Comparison of ENCODE assay signal across 1 cellular context in the genomic region with DNA sequence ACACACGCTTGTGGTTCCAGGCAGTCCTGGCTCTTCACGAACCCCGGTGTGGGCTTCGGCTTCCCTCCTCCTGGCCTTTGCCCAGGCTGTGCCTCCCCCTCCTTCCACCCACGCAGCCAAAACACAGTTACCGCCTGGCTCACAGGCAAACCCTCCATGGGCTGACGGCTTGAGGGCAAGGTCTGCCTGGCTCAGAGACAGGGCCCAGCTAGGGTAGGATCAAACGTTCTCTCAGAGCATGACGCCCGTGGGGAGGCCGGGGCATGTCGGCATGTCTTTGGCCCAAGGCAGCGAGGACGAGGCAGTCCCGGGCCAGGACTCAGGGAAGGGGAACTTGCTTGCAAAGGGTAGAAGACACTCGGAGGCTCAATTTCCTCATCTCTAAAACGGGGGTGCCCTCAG.
A peak's percentile ranks its signal among the peaks of the same experiment; 100 is the strongest.
TF ChIP-seq lines count a peak whose summit lies in the region.

No MANE protein-coding gene starts in this region.

TF ChIP-seq in HepG2, 621 proteins besides CTCF, POLR2A, EP300 and RAD21 (continued from another document and continues in another):
- TF ChIP-seq PCBP1 (IDR thresholded peaks at IDR 0.05; ENCODE audit: borderline replicate concordance, low read depth, low read length) (0 out of 2 replicates have a peak, but pooled peaks have one; percentile 58), CEBPB (IDR thresholded peaks at IDR 0.05; ENCODE audit: borderline replicate concordance, low read depth, low read length) (no peak), BRD4 (CRISPR knock-in tag; IDR thresholded peaks at IDR 0.05) (peak; percentile 70; the same call in 1 of the 2 replicates), ZNF275 (CRISPR knock-in tag; IDR thresholded peaks at IDR 0.05; ENCODE audit: borderline replicate concordance) (no peak), MLXIP (CRISPR knock-in tag; IDR thresholded peaks at IDR 0.05; ENCODE audit: borderline replicate concordance) (no peak), SMARCE1 (IDR thresholded peaks at IDR 0.05; ENCODE audit: borderline replicate concordance) (no peak), ZNF460 (CRISPR knock-in tag; IDR thresholded peaks at IDR 0.05; ENCODE audit: borderline replicate concordance) (no peak), BRCA1 (CRISPR knock-in tag; IDR thresholded peaks at IDR 0.05) (no peak), THRA (CRISPR knock-in tag; IDR thresholded peaks at IDR 0.05; ENCODE audit: borderline replicate concordance) (no peak), ZNF276 (CRISPR knock-in tag; IDR thresholded peaks at IDR 0.05; ENCODE audit: low read depth) (no peak), ZNF589 (CRISPR knock-in tag; conservative IDR thresholded peaks at IDR 0.05) (no peak), ZNF768 (CRISPR knock-in tag; IDR thresholded peaks at IDR 0.05) (peak; percentile 36; the same call in 1 of the 2 replicates), ZNF570 (CRISPR knock-in tag; IDR thresholded peaks at IDR 0.05; ENCODE audit: borderline replicate concordance) (no peak), TBX3 (IDR thresholded peaks at IDR 0.05; ENCODE audit: borderline replicate concordance) (no peak), MTF2 (CRISPR knock-in tag; IDR thresholded peaks at IDR 0.05; ENCODE audit: borderline replicate concordance) (no peak), ZNF441 (CRISPR knock-in tag; IDR thresholded peaks at IDR 0.05; ENCODE audit: borderline replicate concordance) (no peak), SNAI1 (CRISPR knock-in tag; IDR thresholded peaks at IDR 0.05; ENCODE audit: borderline replicate concordance) (no peak), ZBTB46 (CRISPR knock-in tag; IDR thresholded peaks at IDR 0.05; ENCODE audit: borderline replicate concordance) (no peak), NR1H2 (CRISPR knock-in tag; IDR thresholded peaks at IDR 0.05; ENCODE audit: borderline replicate concordance, low read depth) (no peak), TBP (CRISPR knock-in tag; IDR thresholded peaks at IDR 0.05) (no peak), ZNF101 (CRISPR knock-in tag; IDR thresholded peaks at IDR 0.05; ENCODE audit: borderline replicate concordance, low read depth) (no peak), ZC3H13 (CRISPR knock-in tag; IDR thresholded peaks at IDR 0.05) (no peak), RNF2 (conservative IDR thresholded peaks at IDR 0.05; ENCODE audit: low read depth) (peak; percentile 70; the same call in 1 of the 2 replicates), ZNF747 (CRISPR knock-in tag; IDR thresholded peaks at IDR 0.05; ENCODE audit: borderline replicate concordance) (no peak), STAT6 (CRISPR knock-in tag; IDR thresholded peaks at IDR 0.05; ENCODE audit: borderline replicate concordance) (no peak), NFRKB (IDR thresholded peaks at IDR 0.05) (no peak), HOXD1 (CRISPR knock-in tag; IDR thresholded peaks at IDR 0.05) (no peak), ZKSCAN8 (CRISPR knock-in tag; IDR thresholded peaks at IDR 0.05; ENCODE audit: borderline replicate concordance) (no peak), THAP11 (CRISPR knock-in tag; IDR thresholded peaks at IDR 0.05) (0 out of 2 replicates have a peak, but pooled peaks have one; percentile 17), DPF2 (CRISPR knock-in tag; IDR thresholded peaks at IDR 0.05; ENCODE audit: borderline replicate concordance, low read depth) (peak; percentile 37; the same call in 1 of the 2 replicates)
- TF ChIP-seq, protein P1, sequence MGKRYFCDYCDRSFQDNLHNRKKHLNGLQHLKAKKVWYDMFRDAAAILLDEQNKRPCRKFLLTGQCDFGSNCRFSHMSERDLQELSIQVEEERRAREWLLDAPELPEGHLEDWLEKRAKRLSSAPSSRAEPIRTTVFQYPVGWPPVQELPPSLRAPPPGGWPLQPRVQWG (CRISPR knock-in tag; IDR thresholded peaks at IDR 0.05; ENCODE audit: borderline replicate concordance, low read depth), result no peak
- TF ChIP-seq, protein P2, sequence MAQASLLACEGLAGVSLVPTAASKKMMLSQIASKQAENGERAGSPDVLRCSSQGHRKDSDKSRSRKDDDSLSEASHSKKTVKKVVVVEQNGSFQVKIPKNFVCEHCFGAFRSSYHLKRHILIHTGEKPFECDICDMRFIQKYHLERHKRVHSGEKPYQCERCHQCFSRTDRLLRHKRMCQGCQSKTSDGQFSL (CRISPR knock-in tag; IDR thresholded peaks at IDR 0.05), result no peak
- TF ChIP-seq, protein P3, sequence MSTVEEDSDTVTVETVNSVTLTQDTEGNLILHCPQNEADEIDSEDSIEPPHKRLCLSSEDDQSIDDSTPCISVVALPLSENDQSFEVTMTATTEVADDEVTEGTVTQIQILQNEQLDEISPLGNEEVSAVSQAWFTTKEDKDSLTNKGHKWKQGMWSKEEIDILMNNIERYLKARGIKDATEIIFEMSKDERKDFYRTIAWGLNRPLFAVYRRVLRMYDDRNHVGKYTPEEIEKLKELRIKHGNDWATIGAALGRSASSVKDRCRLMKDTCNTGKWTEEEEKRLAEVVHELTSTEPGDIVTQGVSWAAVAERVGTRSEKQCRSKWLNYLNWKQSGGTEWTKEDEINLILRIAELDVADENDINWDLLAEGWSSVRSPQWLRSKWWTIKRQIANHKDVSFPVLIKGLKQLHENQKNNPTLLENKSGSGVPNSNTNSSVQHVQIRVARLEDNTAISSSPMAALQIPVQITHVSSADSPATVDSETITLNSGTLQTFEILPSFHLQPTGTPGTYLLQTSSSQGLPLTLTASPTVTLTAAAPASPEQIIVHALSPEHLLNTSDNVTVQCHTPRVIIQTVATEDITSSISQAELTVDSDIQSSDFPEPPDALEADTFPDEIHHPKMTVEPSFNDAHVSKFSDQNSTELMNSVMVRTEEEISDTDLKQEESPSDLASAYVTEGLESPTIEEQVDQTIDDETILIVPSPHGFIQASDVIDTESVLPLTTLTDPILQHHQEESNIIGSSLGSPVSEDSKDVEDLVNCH (CRISPR knock-in tag; IDR thresholded peaks at IDR 0.05), result no peak
- TF ChIP-seq, protein P4, sequence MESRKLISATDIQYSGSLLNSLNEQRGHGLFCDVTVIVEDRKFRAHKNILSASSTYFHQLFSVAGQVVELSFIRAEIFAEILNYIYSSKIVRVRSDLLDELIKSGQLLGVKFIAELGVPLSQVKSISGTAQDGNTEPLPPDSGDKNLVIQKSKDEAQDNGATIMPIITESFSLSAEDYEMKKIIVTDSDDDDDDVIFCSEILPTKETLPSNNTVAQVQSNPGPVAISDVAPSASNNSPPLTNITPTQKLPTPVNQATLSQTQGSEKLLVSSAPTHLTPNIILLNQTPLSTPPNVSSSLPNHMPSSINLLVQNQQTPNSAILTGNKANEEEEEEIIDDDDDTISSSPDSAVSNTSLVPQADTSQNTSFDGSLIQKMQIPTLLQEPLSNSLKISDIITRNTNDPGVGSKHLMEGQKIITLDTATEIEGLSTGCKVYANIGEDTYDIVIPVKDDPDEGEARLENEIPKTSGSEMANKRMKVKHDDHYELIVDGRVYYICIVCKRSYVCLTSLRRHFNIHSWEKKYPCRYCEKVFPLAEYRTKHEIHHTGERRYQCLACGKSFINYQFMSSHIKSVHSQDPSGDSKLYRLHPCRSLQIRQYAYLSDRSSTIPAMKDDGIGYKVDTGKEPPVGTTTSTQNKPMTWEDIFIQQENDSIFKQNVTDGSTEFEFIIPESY (CRISPR knock-in tag; IDR thresholded peaks at IDR 0.05), result no peak
- TF ChIP-seq, protein P5, sequence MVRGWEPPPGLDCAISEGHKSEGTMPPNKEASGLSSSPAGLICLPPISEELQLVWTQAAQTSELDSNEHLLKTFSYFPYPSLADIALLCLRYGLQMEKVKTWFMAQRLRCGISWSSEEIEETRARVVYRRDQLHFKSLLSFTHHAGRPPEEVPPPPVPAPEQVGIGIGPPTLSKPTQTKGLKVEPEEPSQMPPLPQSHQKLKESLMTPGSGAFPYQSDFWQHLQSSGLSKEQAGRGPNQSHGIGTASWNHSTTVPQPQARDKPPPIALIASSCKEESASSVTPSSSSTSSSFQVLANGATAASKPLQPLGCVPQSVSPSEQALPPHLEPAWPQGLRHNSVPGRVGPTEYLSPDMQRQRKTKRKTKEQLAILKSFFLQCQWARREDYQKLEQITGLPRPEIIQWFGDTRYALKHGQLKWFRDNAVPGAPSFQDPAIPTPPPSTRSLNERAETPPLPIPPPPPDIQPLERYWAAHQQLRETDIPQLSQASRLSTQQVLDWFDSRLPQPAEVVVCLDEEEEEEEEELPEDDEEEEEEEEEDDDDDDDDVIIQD (CRISPR knock-in tag; IDR thresholded peaks at IDR 0.05; ENCODE audit: low read depth), result no peak
